Comparison of ENCODE assay signal across 1 cellular context in the genomic region with DNA sequence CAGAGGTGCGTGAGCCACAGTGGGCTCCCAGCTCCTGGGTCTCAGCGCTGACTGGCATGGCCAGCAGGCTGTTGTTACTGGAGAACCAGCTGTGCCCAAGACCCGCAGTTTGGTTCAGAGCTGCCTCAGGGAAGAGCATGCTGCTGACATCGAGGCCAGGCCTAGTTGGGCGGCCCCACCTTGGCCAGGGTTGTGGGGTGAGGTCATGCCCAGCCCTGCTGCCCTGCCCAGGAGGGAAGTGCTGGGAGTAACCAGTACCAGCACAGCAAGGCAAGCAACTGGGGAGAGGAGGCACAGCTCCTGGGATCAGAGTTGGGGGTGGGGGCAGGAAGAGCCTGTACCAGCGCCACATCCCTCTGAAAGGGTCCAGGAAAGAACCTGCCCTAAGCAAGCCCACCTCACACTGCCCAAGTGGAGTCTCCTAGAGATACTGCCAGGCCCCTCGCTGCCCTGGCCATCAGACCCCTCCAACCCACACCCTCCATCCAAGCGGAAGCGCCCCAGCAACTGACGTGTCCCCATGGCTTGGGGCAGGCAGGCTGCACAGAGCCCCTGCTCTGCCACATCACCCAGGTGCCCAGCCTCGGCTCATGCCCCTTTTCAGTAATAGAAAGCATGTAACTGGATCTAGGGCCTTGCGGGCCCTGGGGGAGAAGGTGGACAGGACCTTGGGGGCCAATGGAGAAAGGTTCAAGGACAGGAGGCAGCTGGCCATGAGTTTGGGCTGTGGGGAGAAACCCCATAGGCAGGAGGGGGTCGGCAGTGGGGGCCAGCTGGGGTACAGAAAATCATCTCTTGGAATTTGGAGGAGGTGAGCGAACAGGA.
TF ChIP-seq lines count a peak whose summit lies in the region.

No MANE protein-coding gene starts in this region.

TF ChIP-seq in H1, 55 proteins besides CTCF, POLR2A, EP300 and RAD21:
- TF ChIP-seq HDAC6 (IDR thresholded peaks at IDR 0.05; ENCODE audit: low read depth, low read length), result no peak
- TF ChIP-seq GABPA (IDR thresholded peaks at IDR 0.05; ENCODE audit: borderline replicate concordance, insufficient read depth, low read length), result no peak
- no peak for TF ChIP-seq BACH1 (IDR thresholded peaks at IDR 0.05; ENCODE audit: low read length)
- TF ChIP-seq YY1 (IDR thresholded peaks at IDR 0.05; ENCODE audit: low read depth, low read length), result no peak
- TF ChIP-seq, protein P1, sequence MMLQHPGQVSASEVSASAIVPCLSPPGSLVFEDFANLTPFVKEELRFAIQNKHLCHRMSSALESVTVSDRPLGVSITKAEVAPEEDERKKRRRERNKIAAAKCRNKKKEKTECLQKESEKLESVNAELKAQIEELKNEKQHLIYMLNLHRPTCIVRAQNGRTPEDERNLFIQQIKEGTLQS (IDR thresholded peaks at IDR 0.05; ENCODE audit: insufficient read depth, low read depth, low read length), result no peak
- TF ChIP-seq CHD7 (IDR thresholded peaks at IDR 0.05; ENCODE audit: insufficient replicate concordance, low read length), result no peak
- no peak for TF ChIP-seq BCL11A (IDR thresholded peaks at IDR 0.05; ENCODE audit: low read depth in 2 of 2, low read length in 2 of 2)
- TF ChIP-seq, protein P2, sequence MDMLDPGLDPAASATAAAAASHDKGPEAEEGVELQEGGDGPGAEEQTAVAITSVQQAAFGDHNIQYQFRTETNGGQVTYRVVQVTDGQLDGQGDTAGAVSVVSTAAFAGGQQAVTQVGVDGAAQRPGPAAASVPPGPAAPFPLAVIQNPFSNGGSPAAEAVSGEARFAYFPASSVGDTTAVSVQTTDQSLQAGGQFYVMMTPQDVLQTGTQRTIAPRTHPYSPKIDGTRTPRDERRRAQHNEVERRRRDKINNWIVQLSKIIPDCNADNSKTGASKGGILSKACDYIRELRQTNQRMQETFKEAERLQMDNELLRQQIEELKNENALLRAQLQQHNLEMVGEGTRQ (IDR thresholded peaks at IDR 0.05; ENCODE audit: low read length), result no peak
- TF ChIP-seq JUN (IDR thresholded peaks at IDR 0.05; ENCODE audit: low read depth, low read length), result no peak
- no peak for TF ChIP-seq CTBP2 (IDR thresholded peaks at IDR 0.05; ENCODE audit: borderline replicate concordance, insufficient read depth, insufficient read length, low read length)
- TF ChIP-seq CHD2 (IDR thresholded peaks at IDR 0.05; ENCODE audit: low read length), result no peak
- TF ChIP-seq CBX5 (IDR thresholded peaks at IDR 0.05; ENCODE audit: low read depth, low read length), result no peak
- TF ChIP-seq SIRT6 (IDR thresholded peaks at IDR 0.05; ENCODE audit: low read length), result no peak
